1 cellular context compared by ENCODE assay signal in genomic region chr12:111410229-111411186, GRCh38.
A peak's percentile ranks its signal among the peaks of the same experiment; 100 is the strongest.
TF ChIP-seq lines count a peak whose summit lies in the region.

No MANE protein-coding gene starts in this region.

TF ChIP-seq in GM12878, 131 proteins besides CTCF, POLR2A, EP300 and RAD21 (continued from another document):
- TF ChIP-seq ZBTB40 (IDR thresholded peaks at IDR 0.05; ENCODE audit: borderline replicate concordance), result peak; percentile 37; the same call in 1 of the 2 replicates
- TF ChIP-seq, protein P1, sequence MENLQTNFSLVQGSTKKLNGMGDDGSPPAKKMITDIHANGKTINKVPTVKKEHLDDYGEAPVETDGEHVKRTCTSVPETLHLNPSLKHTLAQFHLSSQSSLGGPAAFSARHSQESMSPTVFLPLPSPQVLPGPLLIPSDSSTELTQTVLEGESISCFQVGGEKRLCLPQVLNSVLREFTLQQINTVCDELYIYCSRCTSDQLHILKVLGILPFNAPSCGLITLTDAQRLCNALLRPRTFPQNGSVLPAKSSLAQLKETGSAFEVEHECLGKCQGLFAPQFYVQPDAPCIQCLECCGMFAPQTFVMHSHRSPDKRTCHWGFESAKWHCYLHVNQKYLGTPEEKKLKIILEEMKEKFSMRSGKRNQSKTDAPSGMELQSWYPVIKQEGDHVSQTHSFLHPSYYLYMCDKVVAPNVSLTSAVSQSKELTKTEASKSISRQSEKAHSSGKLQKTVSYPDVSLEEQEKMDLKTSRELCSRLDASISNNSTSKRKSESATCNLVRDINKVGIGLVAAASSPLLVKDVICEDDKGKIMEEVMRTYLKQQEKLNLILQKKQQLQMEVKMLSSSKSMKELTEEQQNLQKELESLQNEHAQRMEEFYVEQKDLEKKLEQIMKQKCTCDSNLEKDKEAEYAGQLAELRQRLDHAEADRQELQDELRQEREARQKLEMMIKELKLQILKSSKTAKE (IDR thresholded peaks at IDR 0.05; ENCODE audit: low read depth, poor library complexity, severe bottlenecking), result peak; percentile 41
- TF ChIP-seq, protein P2, sequence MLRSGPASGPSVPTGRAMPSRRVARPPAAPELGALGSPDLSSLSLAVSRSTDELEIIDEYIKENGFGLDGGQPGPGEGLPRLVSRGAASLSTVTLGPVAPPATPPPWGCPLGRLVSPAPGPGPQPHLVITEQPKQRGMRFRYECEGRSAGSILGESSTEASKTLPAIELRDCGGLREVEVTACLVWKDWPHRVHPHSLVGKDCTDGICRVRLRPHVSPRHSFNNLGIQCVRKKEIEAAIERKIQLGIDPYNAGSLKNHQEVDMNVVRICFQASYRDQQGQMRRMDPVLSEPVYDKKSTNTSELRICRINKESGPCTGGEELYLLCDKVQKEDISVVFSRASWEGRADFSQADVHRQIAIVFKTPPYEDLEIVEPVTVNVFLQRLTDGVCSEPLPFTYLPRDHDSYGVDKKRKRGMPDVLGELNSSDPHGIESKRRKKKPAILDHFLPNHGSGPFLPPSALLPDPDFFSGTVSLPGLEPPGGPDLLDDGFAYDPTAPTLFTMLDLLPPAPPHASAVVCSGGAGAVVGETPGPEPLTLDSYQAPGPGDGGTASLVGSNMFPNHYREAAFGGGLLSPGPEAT (IDR thresholded peaks at IDR 0.05; ENCODE audit: low read depth), result no peak
- TF ChIP-seq, protein P3, sequence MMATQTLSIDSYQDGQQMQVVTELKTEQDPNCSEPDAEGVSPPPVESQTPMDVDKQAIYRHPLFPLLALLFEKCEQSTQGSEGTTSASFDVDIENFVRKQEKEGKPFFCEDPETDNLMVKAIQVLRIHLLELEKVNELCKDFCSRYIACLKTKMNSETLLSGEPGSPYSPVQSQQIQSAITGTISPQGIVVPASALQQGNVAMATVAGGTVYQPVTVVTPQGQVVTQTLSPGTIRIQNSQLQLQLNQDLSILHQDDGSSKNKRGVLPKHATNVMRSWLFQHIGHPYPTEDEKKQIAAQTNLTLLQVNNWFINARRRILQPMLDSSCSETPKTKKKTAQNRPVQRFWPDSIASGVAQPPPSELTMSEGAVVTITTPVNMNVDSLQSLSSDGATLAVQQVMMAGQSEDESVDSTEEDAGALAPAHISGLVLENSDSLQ (IDR thresholded peaks at IDR 0.05), result no peak
- no peak for TF ChIP-seq ZNF622 (IDR thresholded peaks at IDR 0.05)
